In the genomic region with DNA sequence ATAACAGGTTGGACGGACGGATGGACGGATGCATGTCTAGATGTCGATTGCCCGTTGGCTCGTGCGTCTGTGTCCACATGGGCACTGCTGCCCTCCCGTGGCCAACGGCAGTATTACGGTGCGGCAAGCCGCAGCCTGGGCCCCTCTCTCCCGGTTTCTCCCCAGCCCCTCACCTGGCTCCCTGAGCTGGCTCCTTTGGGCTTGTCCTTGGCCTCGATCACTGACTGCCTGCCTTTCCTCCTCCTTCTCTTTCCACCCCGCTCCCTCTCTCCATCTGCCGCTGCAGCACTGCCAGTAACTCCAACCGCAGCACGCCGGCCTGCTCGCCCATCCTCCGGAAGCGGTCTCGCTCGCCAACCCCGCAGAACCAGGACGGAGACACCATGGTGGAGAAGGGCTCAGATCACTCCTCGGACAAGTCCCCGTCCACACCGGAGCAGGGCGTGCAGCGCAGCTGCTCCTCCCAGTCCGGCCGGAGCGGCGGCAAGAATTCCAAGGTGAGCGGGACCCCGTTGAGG, we compare ENCODE assay signal across 8 cellular contexts.
A peak's percentile ranks its signal among the peaks of the same experiment; 100 is the strongest.
DNase-seq lines count a peak whose midpoint lies in the region; ATAC-seq and TF ChIP-seq lines count a peak whose summit lies in the region.

No MANE protein-coding gene starts in this region.

- TF ChIP-seq POLR2A in ovary (IDR thresholded peaks at IDR 0.05) (no peak), upper lobe of left lung (IDR thresholded peaks at IDR 0.05) (no peak)

- H3K4me1 ChIP-seq in SJCRH30 (no peaks in the 10 kb centered on the region), ovary (ENCODE audit: insufficient read depth) (no peaks in the 10 kb centered on the region), upper lobe of left lung (peaks cover 0 to 10% (median 0%) of the 10 kb centered on the region in 4 donors)

- H3K27ac ChIP-seq in SJCRH30 (no peak overlapping the region), ovary (no peak overlapping the region), upper lobe of left lung (no peak overlapping the region)

- peak; percentile 48 for ATAC-seq in GM18517 (IDR thresholded peaks at IDR 0.05; ENCODE audit: unreplicated experiment)
- ATAC-seq in HG03460 (IDR thresholded peaks at IDR 0.05; ENCODE audit: unreplicated experiment), result peak; percentile 59
- ATAC-seq in upper lobe of left lung (ENCODE audit: low FRiP score in 2 of 2), result peak; percentile 65 to 82

- H3K4me3 ChIP-seq in AG10803 (ENCODE audit: low read length), result no peak overlapping the region
- no peak overlapping the region for H3K4me3 ChIP-seq in SJCRH30
- H3K4me3 ChIP-seq in ovary, result no peak overlapping the region
- no peak overlapping the region for H3K4me3 ChIP-seq in upper lobe of left lung

- TF ChIP-seq CTCF in AG10803 (conservative IDR thresholded peaks at IDR 0.05; ENCODE audit: low read length), result peak; percentile 92
- TF ChIP-seq CTCF in ovary (IDR thresholded peaks at IDR 0.05), result peak; percentile 85 to 90 (median 88)
- peak; percentile 80 to 90 (median 86) for TF ChIP-seq CTCF in upper lobe of left lung (IDR thresholded peaks at IDR 0.05)

- no peaks in the 10 kb centered on the region for H3K27me3 ChIP-seq in SJCRH30
- H3K27me3 ChIP-seq in ovary, result no peaks in the 10 kb centered on the region
- no peaks in the 10 kb centered on the region for H3K27me3 ChIP-seq in upper lobe of left lung

- no peaks in the 10 kb centered on the region for H3K36me3 ChIP-seq in SJCRH30
- H3K36me3 ChIP-seq in ovary, result no peaks in the 10 kb centered on the region
- H3K36me3 ChIP-seq in upper lobe of left lung, result no peaks in the 10 kb centered on the region

- peak; percentile 40 for DNase-seq in AG10803 (ENCODE audit: low read depth)
- DNase-seq in SJCRH30, result peak; percentile 27 to 50
- peak; percentile 71 for DNase-seq in activated naive CD4-positive, alpha-beta T cell treated with Interleukin-2 at 50 U/mL for 16 hours
- DNase-seq in foreskin melanocyte, result peak; percentile 17
- peak; percentile 68 to 87 (median 82) for DNase-seq in ovary
- DNase-seq in upper lobe of left lung, result peak; percentile 74 to 90

- WGBS in ovary, 3 donors, result 46 to 49% (median 49%) methylated on average over 37 of the region's 37 CpGs
- WGBS in upper lobe of left lung, 2 donors, result 52 to 58% methylated on average over 33 to 37 of the region's 37 CpGs

- intact Hi-C loops in ovary (cut with DNase I), result loop anchor here in 2 of 4 donors (5.0 kb wide), 2 partner anchors 60 to 65 kb away; no protein-coding TSS in a partner anchor

- TF ChIP-seq EP300 in ovary (IDR thresholded peaks at IDR 0.05), result no peak
- TF ChIP-seq EP300 in upper lobe of left lung (IDR thresholded peaks at IDR 0.05), result no peak

- H3K9me3 ChIP-seq in SJCRH30 (replicated peaks) (no peaks in the 10 kb centered on the region), ovary (no peaks in the 10 kb centered on the region), upper lobe of left lung (no peaks in the 10 kb centered on the region)

Comparison
In these comparisons a context has a peak if more than half of its experiments do, and no peak if none do; other contexts are left out.
1. DNase-seq: peak in every context shown above with its lines; median percentile 82 in ovary; 82 in upper lobe of left lung; 71 in activated naive CD4-positive, alpha-beta T cell treated with Interleukin-2 at 50 U/mL for 16 hours; 40 in AG10803; 38 in SJCRH30; 17 in foreskin melanocyte.